ENCODE assay signal across 2 cellular contexts in the genomic region with DNA sequence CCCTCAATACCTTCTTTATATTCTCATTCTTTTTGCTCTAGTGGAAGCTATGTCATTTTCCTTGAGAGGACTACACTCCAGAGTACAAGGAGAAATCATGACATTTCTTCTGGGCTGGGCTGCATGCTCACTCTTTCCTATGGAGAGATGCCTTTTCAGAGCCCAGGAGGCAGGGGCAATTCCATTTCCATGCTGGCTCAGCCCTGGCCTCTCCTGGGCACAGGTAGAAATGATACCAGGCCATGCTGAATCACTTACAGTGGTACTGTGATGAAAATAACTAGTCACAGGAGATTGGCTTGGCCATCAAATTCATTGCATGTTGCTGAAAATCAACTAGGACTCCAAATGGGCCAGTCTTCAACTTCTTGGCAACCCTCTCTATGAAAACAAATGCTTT.
TF ChIP-seq lines count a peak whose summit lies in the region.

No MANE protein-coding gene starts in this region.

TF ChIP-seq in H1, 55 proteins besides CTCF, POLR2A, EP300 and RAD21:
- TF ChIP-seq SAP30 (IDR thresholded peaks at IDR 0.05; ENCODE audit: insufficient read depth, insufficient replicate concordance, low read length) (no peak), SIRT6 (IDR thresholded peaks at IDR 0.05; ENCODE audit: low read length) (no peak), KDM5A (IDR thresholded peaks at IDR 0.05; ENCODE audit: low read length) (no peak)
TF ChIP-seq in H1: peak in this region for 0.

TF ChIP-seq in HepG2, 621 proteins besides CTCF, POLR2A, EP300 and RAD21:
- TF ChIP-seq SKIL (CRISPR knock-in tag; IDR thresholded peaks at IDR 0.05; ENCODE audit: borderline replicate concordance) (no peak), STAG1 (CRISPR knock-in tag; IDR thresholded peaks at IDR 0.05) (peak; percentile 66)
